ENCODE assay signal across 13 cellular contexts in genomic region chr2:133953524-133953923, GRCh38.
DNase-seq lines count a peak whose midpoint lies in the region; ATAC-seq and TF ChIP-seq lines count a peak whose summit lies in the region.
"Had no signal": no experiment of that assay in that cellular context is flagged by ENCODE, and none has a peak within 500 bp of the region (broad histone marks: within the 10 kb centered on the region; RNA-seq: fewer than 3 reads in every experiment).

No MANE protein-coding gene starts in this region.

- ATAC-seq in HG02885 (IDR thresholded peaks at IDR 0.05; ENCODE audit: poor library complexity, unreplicated experiment) = peak; percentile 59
- ATAC-seq in gastrocnemius medialis = no peak
- no peak for ATAC-seq in stimulated activated naive CD8-positive, alpha-beta T cell treated with anti-CD3 and anti-CD28 coated beads, Interleukin-15, amount 100 ng/mL, for 72 hours
- no peak for ATAC-seq in CD8-positive, alpha-beta T cell
- ATAC-seq: activated T-cell treated with anti-CD3 and anti-CD28 coated beads, Interleukin-2, amount 50 U/mL, for 72 hours; left cardiac atrium had no signal

- H3K79me2 ChIP-seq in Karpas-422 (ENCODE audit: low read length) = no peaks in the 10 kb centered on the region

- H3K4me1 ChIP-seq in Karpas-422 (ENCODE audit: low read length) (peaks cover 3% of the 10 kb centered on the region; the same call in 1 of the 2 replicates), gastrocnemius medialis (no peaks in the 10 kb centered on the region)
- no peaks in the 10 kb centered on the region for H3K4me1 ChIP-seq in CD8-positive, alpha-beta T cell (ENCODE audit: insufficient read depth, low read length)

- H3K27me3 ChIP-seq in Karpas-422 (ENCODE audit: low read length) (no peaks in the 10 kb centered on the region), gastrocnemius medialis (no peaks in the 10 kb centered on the region), WERI-Rb-1 (ENCODE audit: insufficient read depth, low read depth, severe bottlenecking) (no peaks in the 10 kb centered on the region)
- H3K27me3 ChIP-seq in CD8-positive, alpha-beta T cell (ENCODE audit: insufficient read depth, low read length) = no peaks in the 10 kb centered on the region
- H3K27me3 ChIP-seq: testis had no signal

- POLR2A ChIA-PET in CD8-positive, alpha-beta T cell (lab: Charles Lee) = no interaction called here

- DNase-seq in SKM-1 treated with dmso at 0.1 percent for 144 hours (lab: John Stamatoyannopoulos, UW; ENCODE audit: unreplicated experiment) (peak; percentile 9), SKM-1 (lab: John Stamatoyannopoulos, UW; ENCODE audit: unreplicated experiment) (no peak), Karpas-422 (peak; percentile 57), gastrocnemius medialis (no peak), WERI-Rb-1 (no peak)
- DNase-seq in stimulated activated naive CD8-positive, alpha-beta T cell treated with anti-CD3 and anti-CD28 coated beads, Interleukin-15, amount 100 ng/mL, for 72 hours = no peak
- DNase-seq in CD8-positive, alpha-beta T cell = no peak
- DNase-seq: 8988T; activated T-cell treated with anti-CD3 and anti-CD28 coated beads, Interleukin-2, amount 50 U/mL, for 72 hours; left cardiac atrium; NCI-H1092 treated with DMSO at 0.1 percent for 48 hours; testis had no signal

- H4K20me1 ChIP-seq in Karpas-422 (ENCODE audit: insufficient read depth, low read depth, low read length) = no peaks in the 10 kb centered on the region

- H3K9ac ChIP-seq in Karpas-422 (ENCODE audit: low read length) = no peak overlapping the region

- intact Hi-C loops in gastrocnemius medialis (cut with DNase I; ENCODE audit: low total_unique reads) = no loop called here
- intact Hi-C loops in CD8-positive, alpha-beta T cell (cut with DNase I, micrococcal nuclease) = no loop called here

- H3K4me3 Mint-ChIP-seq in stimulated activated naive CD8-positive, alpha-beta T cell treated with anti-CD3 and anti-CD28 coated beads, Interleukin-15, amount 100 ng/mL, for 72 hours = no peak overlapping the region
- H3K4me3 Mint-ChIP-seq in CD8-positive, alpha-beta T cell = no peak overlapping the region
- H3K4me3 Mint-ChIP-seq: activated T-cell treated with anti-CD3 and anti-CD28 coated beads, Interleukin-2, amount 50 U/mL, for 72 hours had no signal

- H3K27ac Mint-ChIP-seq in stimulated activated naive CD8-positive, alpha-beta T cell treated with anti-CD3 and anti-CD28 coated beads, Interleukin-15, amount 100 ng/mL, for 72 hours = no peak overlapping the region
- H3K27ac Mint-ChIP-seq in CD8-positive, alpha-beta T cell = no peak overlapping the region
- H3K27ac Mint-ChIP-seq: activated T-cell treated with anti-CD3 and anti-CD28 coated beads, Interleukin-2, amount 50 U/mL, for 72 hours had no signal

- CTCF ChIA-PET in CD8-positive, alpha-beta T cell (lab: Charles Lee) = no interaction called here

- H3K4me3 ChIP-seq in Karpas-422 (ENCODE audit: low read length) (no peak overlapping the region), gastrocnemius medialis (no peak overlapping the region), WERI-Rb-1 (ENCODE audit: low read depth, low read length) (no peak overlapping the region)
- H3K4me3 ChIP-seq in CD8-positive, alpha-beta T cell (ENCODE audit: low read depth, low read length) = no peak overlapping the region
- H3K4me3 ChIP-seq: testis had no signal

- H3K9me2 ChIP-seq in Karpas-422 (replicated peaks; ENCODE audit: insufficient read depth, low read length) = no peaks in the 10 kb centered on the region

- in situ Hi-C loops in gastrocnemius medialis (cut with MboI; ENCODE audit: low sequenced_read_pairs in 4 of 4) = no loop called here

- H3K9me3 ChIP-seq in Karpas-422 (ENCODE audit: low read length) (no peaks in the 10 kb centered on the region), gastrocnemius medialis (no peaks in the 10 kb centered on the region), WERI-Rb-1 (ENCODE audit: severe bottlenecking) (peaks cover 2% of the 10 kb centered on the region)
- no peaks in the 10 kb centered on the region for H3K9me3 ChIP-seq in CD8-positive, alpha-beta T cell (ENCODE audit: low read length)
- H3K9me3 ChIP-seq: testis had no signal

- H3K9me3 Mint-ChIP-seq in stimulated activated naive CD8-positive, alpha-beta T cell treated with anti-CD3 and anti-CD28 coated beads, Interleukin-15, amount 100 ng/mL, for 72 hours = no peaks in the 10 kb centered on the region
- H3K9me3 Mint-ChIP-seq in CD8-positive, alpha-beta T cell = no peaks in the 10 kb centered on the region
- H3K9me3 Mint-ChIP-seq: activated T-cell treated with anti-CD3 and anti-CD28 coated beads, Interleukin-2, amount 50 U/mL, for 72 hours had no signal

- H3K4me1 Mint-ChIP-seq in stimulated activated naive CD8-positive, alpha-beta T cell treated with anti-CD3 and anti-CD28 coated beads, Interleukin-15, amount 100 ng/mL, for 72 hours = no peaks in the 10 kb centered on the region
- no peaks in the 10 kb centered on the region for H3K4me1 Mint-ChIP-seq in CD8-positive, alpha-beta T cell (ENCODE audit: low read depth)

- H3K36me3 ChIP-seq in Karpas-422 (ENCODE audit: insufficient read depth, low read length) (no peaks in the 10 kb centered on the region), gastrocnemius medialis (no peaks in the 10 kb centered on the region), WERI-Rb-1 (no peaks in the 10 kb centered on the region)
- no peaks in the 10 kb centered on the region for H3K36me3 ChIP-seq in CD8-positive, alpha-beta T cell (ENCODE audit: insufficient read depth, low read length)

- no peak for TF ChIP-seq POLR2A in gastrocnemius medialis (IDR thresholded peaks at IDR 0.05)

- H3K27me3 Mint-ChIP-seq in stimulated activated naive CD8-positive, alpha-beta T cell treated with anti-CD3 and anti-CD28 coated beads, Interleukin-15, amount 100 ng/mL, for 72 hours = peaks cover 17% of the 10 kb centered on the region
- peaks cover 14% of the 10 kb centered on the region for H3K27me3 Mint-ChIP-seq in CD8-positive, alpha-beta T cell (ENCODE audit: low read depth)

- no peaks in the 10 kb centered on the region for H3K36me3 Mint-ChIP-seq in CD8-positive, alpha-beta T cell

- no peak overlapping the region for H3K27ac ChIP-seq in Karpas-422 (ENCODE audit: low read length)
- H3K27ac ChIP-seq in gastrocnemius medialis = no peak overlapping the region
- H3K27ac ChIP-seq in WERI-Rb-1 = no peak overlapping the region
- no peak overlapping the region for H3K27ac ChIP-seq in CD8-positive, alpha-beta T cell (ENCODE audit: low read depth, low read length)

- TF ChIP-seq CTCF in gastrocnemius medialis (IDR thresholded peaks at IDR 0.05 in 4 of 5, conservative IDR thresholded peaks at IDR 0.05 in 1 of 5) (no peak), WERI-Rb-1 (IDR thresholded peaks at IDR 0.05; ENCODE audit: low read depth, low read length) (no peak)
- TF ChIP-seq CTCF in CD8-positive, alpha-beta T cell (IDR thresholded peaks at IDR 0.05) = no peak

- no peak overlapping the region for H2AFZ ChIP-seq in Karpas-422 (ENCODE audit: low read length)

- H3K4me2 ChIP-seq in Karpas-422 (ENCODE audit: low read depth, low read length, poor library complexity, severe bottlenecking) = no peak overlapping the region

Comparison
In these comparisons a context has a peak if more than half of its experiments do, and no peak if none do; other contexts are left out.
1. DNase-seq: peak in SKM-1 treated with dmso at 0.1 percent for 144 hours (single experiment) and Karpas-422 (single experiment); none in SKM-1 (single experiment), gastrocnemius medialis (0 of 2), WERI-Rb-1 (single experiment), stimulated activated naive CD8-positive, alpha-beta T cell treated with anti-CD3 and anti-CD28 coated beads, Interleukin-15, amount 100 ng/mL, for 72 hours (0 of 2) and CD8-positive, alpha-beta T cell (0 of 7).